22 cellular contexts compared by ENCODE assay signal in genomic region chr12:104701756-104702155, GRCh38.
"Had no signal": no experiment of that assay in that cellular context is flagged by ENCODE, and none has a peak within 500 bp of the region (broad histone marks: within the 10 kb centered on the region; RNA-seq: fewer than 3 reads in every experiment).

No MANE protein-coding gene starts in this region.

- H3K27me3 ChIP-seq: cardiac muscle cell, heart left ventricle, tibial artery had no signal

- ATAC-seq: activated CD4-positive, alpha-beta T cell treated with anti-CD3 and anti-CD28 coated beads for 36 hours; activated naive CD4-positive, alpha-beta T cell treated with anti-CD3 and anti-CD28 coated beads, Interleukin-2, amount 50 U/mL, for 72 hours; activated T-cell treated with anti-CD3 and anti-CD28 coated beads, Interleukin-2, amount 50 U/mL, for 72 hours; naive thymus-derived CD4-positive, alpha-beta T cell; SK-N-SH treated with all-trans-retinoic acid at 6 μM for 48 hours had no signal

- H3K36me3 ChIP-seq: cardiac muscle cell, tibial artery had no signal

- H3K27ac ChIP-seq: cardiac muscle cell, epithelial cell of prostate had no signal

- H3K9me3 Mint-ChIP-seq: activated B cell treated with CpG ODN at 0.5 μM for 24 hours, neural crest cell had no signal

- DNase-seq: activated B cell treated with CpG ODN at 0.5 μM for 24 hours; activated CD4-positive, alpha-beta T cell treated with anti-CD3 and anti-CD28 coated beads for 36 hours; activated CD4-positive, alpha-beta T cell treated with anti-CD3 and anti-CD28 coated beads, Interleukin-2, amount 50 U/mL, for 48 hours; activated gamma-delta T cell treated with Interleukin-2 at 50 U/mL for 16 hours; activated T-cell treated with anti-CD3 and anti-CD28 coated beads, Interleukin-2, amount 50 U/mL, for 72 hours; amniotic stem cell; cortex of kidney; kidney; naive thymus-derived CD4-positive, alpha-beta T cell; occipital lobe; retina; stimulated activated CD4-positive, alpha-beta T cell treated with anti-CD3 and anti-CD28 coated beads, Interleukin-4, amount 100 ng/mL, for 24 hours; stimulated activated naive CD4-positive, alpha-beta T cell treated with Interleukin-2 at 50 U/mL for 16 hours; T1000; tibial artery had no signal

- H3K4me3 ChIP-seq: cardiac muscle cell, heart left ventricle, lung had no signal

- H3K27me3 Mint-ChIP-seq: activated B cell treated with CpG ODN at 0.5 μM for 24 hours; activated CD4-positive, alpha-beta T cell treated with anti-CD3 and anti-CD28 coated beads for 36 hours; naive thymus-derived CD4-positive, alpha-beta T cell had no signal

- H3K4me3 Mint-ChIP-seq: activated B cell treated with CpG ODN at 0.5 μM for 24 hours; activated CD4-positive, alpha-beta T cell treated with anti-CD3 and anti-CD28 coated beads for 36 hours; activated T-cell treated with anti-CD3 and anti-CD28 coated beads, Interleukin-2, amount 50 U/mL, for 72 hours; naive thymus-derived CD4-positive, alpha-beta T cell; neural crest cell had no signal

- H3K27ac Mint-ChIP-seq: activated B cell treated with CpG ODN at 0.5 μM for 24 hours; activated CD4-positive, alpha-beta T cell treated with anti-CD3 and anti-CD28 coated beads for 36 hours; activated naive CD4-positive, alpha-beta T cell treated with anti-CD3 and anti-CD28 coated beads, Interleukin-2, amount 50 U/mL, for 72 hours; activated T-cell treated with anti-CD3 and anti-CD28 coated beads, Interleukin-2, amount 50 U/mL, for 72 hours had no signal

- H3K9me3 ChIP-seq: heart left ventricle, tibial artery had no signal
